ENCODE assay signal across 1 cellular context in genomic region chr13:100100115-100100879, GRCh38.
TF ChIP-seq lines count a peak whose summit lies in the region.

No MANE protein-coding gene starts in this region.

TF ChIP-seq in HEK293, 187 proteins besides CTCF, POLR2A, EP300 and RAD21 (continued from another document):
- TF ChIP-seq ZNF394 (tag by site-specific recombination; IDR thresholded peaks at IDR 0.05; ENCODE audit: borderline replicate concordance) (no peak), ZNF398 (tag by site-specific recombination; IDR thresholded peaks at IDR 0.05) (no peak), IKZF3 (tag by site-specific recombination; IDR thresholded peaks at IDR 0.05) (peak; percentile 42; the same call in 1 of the 2 replicates), ZFP37 (tag by site-specific recombination; IDR thresholded peaks at IDR 0.05) (no peak), ZNF561 (tag by site-specific recombination; IDR thresholded peaks at IDR 0.05; ENCODE audit: borderline replicate concordance) (0 out of 2 replicates have a peak, but pooled peaks have one; percentile 39), ZBTB17 (tag by site-specific recombination; IDR thresholded peaks at IDR 0.05) (peak; percentile 43; the same call in 1 of the 2 replicates), ZNF660 (tag by site-specific recombination; IDR thresholded peaks at IDR 0.05) (0 out of 2 replicates have a peak, but pooled peaks have one; percentile 57), BCL6B (tag by site-specific recombination; IDR thresholded peaks at IDR 0.05) (peak; percentile 12; the same call in 1 of the 2 replicates), KLF9 (tag by site-specific recombination; IDR thresholded peaks at IDR 0.05; ENCODE audit: low read depth) (no peak), ZBTB44 (tag by site-specific recombination; IDR thresholded peaks at IDR 0.05) (no peak), ZNF335 (tag by site-specific recombination; conservative IDR thresholded peaks at IDR 0.05) (peak; percentile 28; the same call in 1 of the 2 replicates), ZNF24 (tag by site-specific recombination; IDR thresholded peaks at IDR 0.05) (0 out of 2 replicates have a peak, but pooled peaks have one; percentile 15), ZNF707 (tag by site-specific recombination; IDR thresholded peaks at IDR 0.05) (no peak), ZNF629 (tag by site-specific recombination; IDR thresholded peaks at IDR 0.05) (no peak)
- TF ChIP-seq, protein P1, sequence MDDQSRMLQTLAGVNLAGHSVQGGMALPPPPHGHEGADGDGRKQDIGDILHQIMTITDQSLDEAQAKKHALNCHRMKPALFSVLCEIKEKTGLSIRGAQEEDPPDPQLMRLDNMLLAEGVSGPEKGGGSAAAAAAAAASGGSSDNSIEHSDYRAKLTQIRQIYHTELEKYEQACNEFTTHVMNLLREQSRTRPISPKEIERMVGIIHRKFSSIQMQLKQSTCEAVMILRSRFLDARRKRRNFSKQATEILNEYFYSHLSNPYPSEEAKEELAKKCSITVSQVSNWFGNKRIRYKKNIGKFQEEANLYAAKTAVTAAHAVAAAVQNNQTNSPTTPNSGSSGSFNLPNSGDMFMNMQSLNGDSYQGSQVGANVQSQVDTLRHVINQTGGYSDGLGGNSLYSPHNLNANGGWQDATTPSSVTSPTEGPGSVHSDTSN (CRISPR knock-in tag; IDR thresholded peaks at IDR 0.05), result no peak
- TF ChIP-seq, protein P2, sequence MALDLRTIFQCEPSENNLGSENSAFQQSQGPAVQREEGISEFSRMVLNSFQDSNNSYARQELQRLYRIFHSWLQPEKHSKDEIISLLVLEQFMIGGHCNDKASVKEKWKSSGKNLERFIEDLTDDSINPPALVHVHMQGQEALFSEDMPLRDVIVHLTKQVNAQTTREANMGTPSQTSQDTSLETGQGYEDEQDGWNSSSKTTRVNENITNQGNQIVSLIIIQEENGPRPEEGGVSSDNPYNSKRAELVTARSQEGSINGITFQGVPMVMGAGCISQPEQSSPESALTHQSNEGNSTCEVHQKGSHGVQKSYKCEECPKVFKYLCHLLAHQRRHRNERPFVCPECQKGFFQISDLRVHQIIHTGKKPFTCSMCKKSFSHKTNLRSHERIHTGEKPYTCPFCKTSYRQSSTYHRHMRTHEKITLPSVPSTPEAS (tag by site-specific recombination; IDR thresholded peaks at IDR 0.05), result no peak
- TF ChIP-seq, protein P3, sequence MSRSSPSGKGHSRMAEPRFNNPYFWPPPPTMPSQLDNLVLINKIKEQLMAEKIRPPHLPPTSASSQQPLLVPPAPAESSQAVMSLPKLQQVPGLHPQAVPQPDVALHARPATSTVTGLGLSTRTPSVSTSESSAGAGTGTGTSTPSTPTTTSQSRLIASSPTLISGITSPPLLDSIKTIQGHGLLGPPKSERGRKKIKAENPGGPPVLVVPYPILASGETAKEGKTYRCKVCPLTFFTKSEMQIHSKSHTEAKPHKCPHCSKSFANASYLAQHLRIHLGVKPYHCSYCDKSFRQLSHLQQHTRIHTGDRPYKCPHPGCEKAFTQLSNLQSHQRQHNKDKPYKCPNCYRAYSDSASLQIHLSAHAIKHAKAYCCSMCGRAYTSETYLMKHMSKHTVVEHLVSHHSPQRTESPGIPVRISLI (tag by site-specific recombination; IDR thresholded peaks at IDR 0.05), result 0 out of 2 replicates have a peak, but pooled peaks have one; percentile 28
